ENCODE assay signal across 22 cellular contexts in genomic region chr18:48477353-48477752, GRCh38.
"Had no signal": no experiment of that assay in that cellular context is flagged by ENCODE, and none has a peak within 500 bp of the region (broad histone marks: within the 10 kb centered on the region; RNA-seq: fewer than 3 reads in every experiment).

No MANE protein-coding gene starts in this region.

- H3K9me3 ChIP-seq: neutrophil, thoracic aorta, transverse colon had no signal

- H3K36me3 ChIP-seq: esophagus muscularis mucosa, neutrophil, stomach, thoracic aorta, transverse colon had no signal

- H3K27me3 ChIP-seq: esophagus muscularis mucosa, neutrophil, stomach, transverse colon had no signal

- ATAC-seq: foreskin keratinocyte; left lobe of liver; mucosa of descending colon; naive thymus-derived CD8-positive, alpha-beta T cell; sciatic nerve had no signal

- H3K4me3 Mint-ChIP-seq: naive thymus-derived CD8-positive, alpha-beta T cell had no signal

- DNase-seq: cortex of kidney; dorsolateral prefrontal cortex; effector CD8-positive, alpha-beta T cell; foreskin keratinocyte; head of caudate nucleus; hypothalamus; islet precursor cell; mucosa of descending colon; naive thymus-derived CD8-positive, alpha-beta T cell; posterior cingulate gyrus; stimulated activated CD4-positive, alpha-beta T cell treated with anti-CD3 and anti-CD28 coated beads, Interleukin-12 subunit alpha, Interleukin-12 subunit beta, amount 100 ng/mL, for 4 hours; stimulated activated naive CD4-positive, alpha-beta T cell; stomach; substantia nigra; transverse colon had no signal

- H3K4me1 ChIP-seq: foreskin keratinocyte, transverse colon had no signal

- H3K27ac Mint-ChIP-seq: naive thymus-derived CD8-positive, alpha-beta T cell had no signal

- H3K27ac ChIP-seq: dorsolateral prefrontal cortex, epithelial cell of prostate, esophagus muscularis mucosa, foreskin keratinocyte, neutrophil, skin epidermis, stomach, thoracic aorta, transverse colon had no signal

- H3K4me3 ChIP-seq: dorsolateral prefrontal cortex, esophagus muscularis mucosa, mucosa of descending colon, skin epidermis, stomach, thoracic aorta, transverse colon had no signal

- H3K4me1 Mint-ChIP-seq: naive thymus-derived CD8-positive, alpha-beta T cell had no signal
